Comparison of ENCODE assay signal across 1 cellular context in the genomic region with DNA sequence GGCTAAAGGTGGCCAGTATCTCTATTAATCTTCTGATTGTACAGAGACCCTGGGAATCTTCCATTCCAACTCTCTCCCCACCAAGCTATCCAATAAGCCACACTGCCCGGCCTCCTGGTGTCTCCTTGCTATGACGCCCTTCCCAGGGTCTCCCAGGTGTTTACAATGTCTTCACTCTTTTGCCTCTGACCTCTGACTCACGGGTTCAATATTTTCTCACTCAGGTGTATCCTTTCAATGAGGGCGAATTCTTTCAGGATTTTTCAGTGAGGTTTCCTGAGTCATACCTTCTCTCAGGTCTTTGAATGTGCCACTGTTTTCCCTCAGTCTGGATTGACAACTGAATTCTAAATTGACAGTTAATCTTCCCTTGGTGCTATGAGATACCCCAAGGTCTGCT.
TF ChIP-seq lines count a peak whose summit lies in the region.

No MANE protein-coding gene starts in this region.

TF ChIP-seq in SK-N-SH, 30 proteins besides CTCF, POLR2A, EP300 and RAD21 (continued from another document):
- TF ChIP-seq, protein P1, sequence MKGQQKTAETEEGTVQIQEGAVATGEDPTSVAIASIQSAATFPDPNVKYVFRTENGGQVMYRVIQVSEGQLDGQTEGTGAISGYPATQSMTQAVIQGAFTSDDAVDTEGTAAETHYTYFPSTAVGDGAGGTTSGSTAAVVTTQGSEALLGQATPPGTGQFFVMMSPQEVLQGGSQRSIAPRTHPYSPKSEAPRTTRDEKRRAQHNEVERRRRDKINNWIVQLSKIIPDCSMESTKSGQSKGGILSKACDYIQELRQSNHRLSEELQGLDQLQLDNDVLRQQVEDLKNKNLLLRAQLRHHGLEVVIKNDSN (IDR thresholded peaks at IDR 0.05; ENCODE audit: borderline replicate concordance, low read depth): no peak
- TF ChIP-seq TEAD4 (IDR thresholded peaks at IDR 0.05; ENCODE audit: borderline replicate concordance, insufficient read depth) (no peak), MXI1 (IDR thresholded peaks at IDR 0.05; ENCODE audit: low read depth, low read length) (no peak), CHD2 (IDR thresholded peaks at IDR 0.05; ENCODE audit: low read length, partially characterized antibody) (no peak), GATA2 (CRISPR knock-in tag; IDR thresholded peaks at IDR 0.05) (no peak), RFX5 (IDR thresholded peaks at IDR 0.05; ENCODE audit: low read length) (no peak)
